Comparison of ENCODE assay signal across 10 cellular contexts in the genomic region with DNA sequence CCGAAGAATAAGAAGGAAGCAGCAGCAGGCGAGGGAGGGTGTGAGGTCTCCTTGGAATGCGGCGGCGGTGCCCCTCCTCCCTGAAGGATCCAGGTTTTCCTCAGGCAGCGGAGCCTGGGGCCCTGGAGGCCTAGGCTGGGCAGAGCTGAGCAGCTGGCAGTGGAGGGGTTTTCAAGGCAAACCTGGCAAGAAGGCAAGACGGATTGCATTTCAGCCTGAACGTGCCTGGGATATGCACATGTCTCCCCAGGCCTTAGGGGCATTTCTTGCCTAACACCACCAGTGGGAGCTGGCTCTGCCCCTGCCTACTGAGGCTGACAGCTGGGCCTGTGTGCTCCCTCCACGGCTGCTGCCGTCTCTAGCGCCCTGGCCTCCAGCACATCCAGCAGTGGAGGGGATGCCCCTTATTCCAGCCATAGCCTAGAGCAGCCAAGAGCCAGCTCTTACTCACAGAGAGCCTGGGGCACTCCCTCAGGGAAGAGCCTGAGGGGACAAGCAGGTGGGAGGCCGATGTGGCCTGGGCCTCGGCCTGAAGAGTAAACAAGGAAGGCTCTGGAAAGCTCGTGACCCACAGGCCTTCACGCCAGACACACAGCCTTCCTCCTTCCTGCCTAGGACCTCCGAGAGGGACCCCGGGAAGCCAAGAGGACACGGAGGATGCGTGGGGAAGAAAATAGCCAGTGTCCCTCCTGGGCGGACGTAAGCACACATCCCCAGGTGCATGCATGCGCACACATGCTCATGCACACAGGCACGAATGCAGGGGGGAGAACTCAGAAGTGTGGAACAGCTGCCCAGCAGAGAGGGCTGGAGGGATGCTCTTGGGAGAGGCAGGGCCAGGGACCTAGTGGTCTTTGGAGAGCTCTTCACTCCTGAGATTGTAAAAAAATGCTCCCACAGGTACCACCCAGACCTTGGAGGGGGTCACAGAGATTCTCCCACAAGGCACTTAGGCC. TPM values are rescaled to one million over a fixed set of nuclear protein-coding genes. Genes with fewer than 3 reads are reported as not detected.
DNase-seq lines count a peak whose midpoint lies in the region; ATAC-seq and TF ChIP-seq lines count a peak whose summit lies in the region.
"Had no signal": no experiment of that assay in that cellular context is flagged by ENCODE, and none has a peak within 500 bp of the region (broad histone marks: within the 10 kb centered on the region; RNA-seq: fewer than 3 reads in every experiment).

No MANE protein-coding gene starts in this region.

- no peak for TF ChIP-seq EP300 in transverse colon (IDR thresholded peaks at IDR 0.05; ENCODE audit: low read depth)

- H3K4me1 Mint-ChIP-seq in natural killer cell = no peaks in the 10 kb centered on the region

- H3K27me3 Mint-ChIP-seq in natural killer cell (ENCODE audit: low read depth in 2 of 2) = no peaks in the 10 kb centered on the region

- H2AK5ac ChIP-seq in trophoblast cell (ENCODE audit: low read length) = peak overlapping the region; percentile 14

- H3K14ac ChIP-seq in trophoblast cell (ENCODE audit: low read length) = peak overlapping the region; percentile 8

- H3K27ac ChIP-seq in trophoblast cell (ENCODE audit: low read depth, low read length) (peak overlapping the region; percentile 53), transverse colon (no peak overlapping the region)
- H3K27ac ChIP-seq: sigmoid colon, VCaP had no signal

- peak overlapping the region; percentile 18 for H2BK120ac ChIP-seq in trophoblast cell (ENCODE audit: insufficient read depth, low read length, poor library complexity)

- no CpG with 5 or more reads among the region's 23 CpGs for whole genome bisulfite sequencing in trophoblast cell (ENCODE audit: extremely low coverage, insufficient coverage, insufficient read length)
- WGBS in transverse colon (ENCODE audit: low coverage in 1 of 2), 2 donors = 81 to 92% methylated on average over 6 to 23 of the region's 23 CpGs

- H3K9me3 Mint-ChIP-seq in natural killer cell = no peaks in the 10 kb centered on the region

- H2BK5ac ChIP-seq in trophoblast cell (ENCODE audit: low read depth, low read length, poor library complexity) = peak overlapping the region; percentile 3

- no peak for TF ChIP-seq CTCF in transverse colon (IDR thresholded peaks at IDR 0.05)
- TF ChIP-seq CTCF in natural killer cell (IDR thresholded peaks at IDR 0.05) = no peak

- H3K36me3 ChIP-seq in trophoblast cell (ENCODE audit: control insufficient read depth in 1 of 2, insufficient read depth in 2 of 2, low read length in 2 of 2) (no peaks in the 10 kb centered on the region), transverse colon (no peaks in the 10 kb centered on the region)
- H3K36me3 ChIP-seq: sigmoid colon had no signal

- H4K12ac ChIP-seq in trophoblast cell (ENCODE audit: low read depth, low read length) = no peak overlapping the region

- in situ Hi-C loops in transverse colon (cut with MboI; ENCODE audit: low pct_ligation_motif_present in 1 of 4, low pct_unique_long_range_greater_than_20kb in 1 of 4, low sequenced_read_pairs in 3 of 4) = no loop called here

- H3K4me3 Mint-ChIP-seq in natural killer cell = no peak overlapping the region

- ATAC-seq in esophagus mucosa = peak; percentile 35
- ATAC-seq in HG03378 (IDR thresholded peaks at IDR 0.05; ENCODE audit: unreplicated experiment) = no peak
- no peak for ATAC-seq in natural killer cell

- H3K27me3 ChIP-seq in trophoblast cell (ENCODE audit: insufficient read depth, low read length) (no peaks in the 10 kb centered on the region), transverse colon (no peaks in the 10 kb centered on the region)
- H3K27me3 ChIP-seq: sigmoid colon had no signal

- H2AFZ ChIP-seq in trophoblast cell (ENCODE audit: insufficient read depth, low read length, poor library complexity) = no peak overlapping the region

- H3K36me3 Mint-ChIP-seq in natural killer cell = no peaks in the 10 kb centered on the region

- H3K18ac ChIP-seq in trophoblast cell (ENCODE audit: low read length) = peak overlapping the region; percentile 24

- H3K9me3 ChIP-seq in trophoblast cell (ENCODE audit: insufficient read depth, low read depth, low read length) (no peaks in the 10 kb centered on the region), transverse colon (no peaks in the 10 kb centered on the region)
- H3K9me3 ChIP-seq: sigmoid colon had no signal

- intact Hi-C loops in transverse colon (cut with DNase I; ENCODE audit: low total_unique reads) = loop anchor here (5.0 kb wide), 1 partner anchor 797 kb away; no protein-coding TSS in a partner anchor
- intact Hi-C loops in natural killer cell (cut with micrococcal nuclease) = no loop called here

- H3K27ac Mint-ChIP-seq in natural killer cell = no peak overlapping the region

- H3K79me2 ChIP-seq in trophoblast cell (ENCODE audit: control insufficient read depth, insufficient read depth, low read length, poor library complexity) = peaks cover 4% of the 10 kb centered on the region

- H3K23ac ChIP-seq in trophoblast cell (ENCODE audit: low read length) = no peak overlapping the region

- H3K4ac ChIP-seq in trophoblast cell (ENCODE audit: low read depth, low read length) = no peak overlapping the region

- H3K4me3 ChIP-seq in trophoblast cell (ENCODE audit: low read depth, low read length) = peak overlapping the region; percentile 1
- H3K4me3 ChIP-seq in transverse colon = no peak overlapping the region
- H3K4me3 ChIP-seq: sigmoid colon had no signal

- H3K9ac ChIP-seq in trophoblast cell (ENCODE audit: low read length) = no peak overlapping the region

- H3K4me2 ChIP-seq in trophoblast cell (ENCODE audit: low read length) = no peak overlapping the region

- TF ChIP-seq POLR2A in transverse colon (IDR thresholded peaks at IDR 0.05) = no peak

- peak overlapping the region; percentile 9 for H2BK12ac ChIP-seq in trophoblast cell (ENCODE audit: low read length)

- DNase-seq in ELF-1 (ENCODE audit: low read depth, low spot score) (peak; percentile 93), NCI-H446 (lab: John Stamatoyannopoulos, UW) (peak; percentile 94 to 97), trophoblast cell (peak; percentile 92 to 96), transverse colon (no peak), natural killer cell (no peak), NCI-H526 treated with DMSO at 0.1 percent for 48 hours (lab: John Stamatoyannopoulos, UW) (no peak)
- DNase-seq: sigmoid colon had no signal

- H3K79me1 ChIP-seq in trophoblast cell (ENCODE audit: low read length) = peaks cover 38% of the 10 kb centered on the region

- H4K91ac ChIP-seq in trophoblast cell (ENCODE audit: low read depth, low read length) = peak overlapping the region; percentile 22

- H4K8ac ChIP-seq in trophoblast cell (ENCODE audit: low read depth, low read length) = peak overlapping the region; percentile 20

- peaks cover 31 to 44% of the 10 kb centered on the region in 2 experiments for H3K4me1 ChIP-seq in trophoblast cell (ENCODE audit: control insufficient read depth in 1 of 2, insufficient read depth in 2 of 2, low read length in 2 of 2)
- peaks cover 0 to 3% (median 1%) of the 10 kb centered on the region in 4 donors for H3K4me1 ChIP-seq in transverse colon

RNA-seq across cellular contexts. Expression of gene EIF2B2, which starts 23.0 kb away (rescaled TPM):
- total RNA-seq in esophagus mucosa = 38.7 TPM
- 115 and 119 TPM in 2 replicates for polyA plus RNA-seq in trophoblast cell (2013)
- 10 to 100 TPM; 42.9 to 55.4 (median 51.1) TPM for total RNA-seq in transverse colon
- 10 to 100 TPM; 22.2 to 45.1 (median 31.2) TPM for total RNA-seq in natural killer cell

RNA-seq across cellular contexts. Expression of gene PGF, which starts 24.3 kb away (rescaled TPM):
- 4.1 TPM for total RNA-seq in esophagus mucosa
- polyA plus RNA-seq in trophoblast cell (2013) = 746 and 849 TPM in 2 replicates
- 10 to 100 TPM in 2 of 4 donors, 1 to 10 TPM in 1, not detected in 1; 9.7 to 10.5 (median 10.1) TPM for total RNA-seq in transverse colon
- under 1 TPM in 2 of 3 donors, not detected in 1; 0.33 to 0.34 TPM for total RNA-seq in natural killer cell

RNA-seq across cellular contexts. Expression of gene RPS6KL1, which starts 56.7 kb away (rescaled TPM):
- total RNA-seq in esophagus mucosa = 1.7 TPM
- polyA plus RNA-seq in trophoblast cell (2013) = 0.31 and 0.67 TPM in 2 replicates
- 10 to 100 TPM in 1 of 4 donors, 1 to 10 TPM in 2, not detected in 1; 6.4 to 54.1 (median 9.3) TPM for total RNA-seq in transverse colon
- total RNA-seq in natural killer cell = 1 to 10 TPM; 1.9 to 7.9 (median 2.9) TPM

Comparison
In these comparisons a context has a peak if more than half of its experiments do, and no peak if none do; other contexts are left out.
1. DNase-seq: peak in ELF-1 (single experiment), NCI-H446 (2 of 2) and trophoblast cell (2 of 2); none in transverse colon (single experiment), natural killer cell (single experiment) and NCI-H526 treated with DMSO at 0.1 percent for 48 hours (single experiment).